In the genomic region with DNA sequence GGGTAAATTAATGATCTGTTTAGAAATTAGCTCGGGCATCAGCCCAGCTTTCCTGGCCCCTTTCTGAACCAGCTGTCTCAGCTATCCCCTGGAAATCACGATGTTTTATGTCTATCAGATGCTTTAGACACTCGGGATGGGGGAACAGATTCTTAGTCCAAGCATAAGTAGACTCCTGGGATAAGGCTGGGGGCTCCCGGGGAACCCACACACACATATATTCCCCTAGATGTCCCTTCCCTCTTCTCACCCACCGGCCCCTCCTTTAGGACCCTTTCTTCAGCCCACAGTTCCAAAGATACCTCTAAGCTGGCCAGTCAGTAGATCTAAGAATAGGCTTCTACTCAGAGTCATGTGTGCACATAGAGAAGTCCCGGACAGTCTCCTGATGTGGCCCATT, we compare ENCODE assay signal across 20 cellular contexts.
"Had no signal": no experiment of that assay in that cellular context is flagged by ENCODE, and none has a peak within 500 bp of the region (broad histone marks: within the 10 kb centered on the region; RNA-seq: fewer than 3 reads in every experiment).

No MANE protein-coding gene starts in this region.

- DNase-seq: heart left ventricle; kidney glomerular epithelial cell; left colon; left lung; lower lobe of right lung; mesendoderm; naive B cell; natural killer cell; ovary; right cardiac atrium; stimulated activated CD4-positive, alpha-beta T cell treated with anti-CD3 and anti-CD28 coated beads, Interleukin-12 subunit alpha, Interleukin-12 subunit beta, amount 100 ng/mL, for 4 hours; stimulated activated CD4-positive, alpha-beta T cell treated with anti-CD3 and anti-CD28 coated beads, Interleukin-15, amount 100 ng/mL, for 24 hours; stimulated activated CD4-positive, alpha-beta T cell treated with anti-CD3 and anti-CD28 coated beads, Interleukin-2, amount 100 ng/mL, for 24 hours; stimulated activated CD4-positive, alpha-beta T cell treated with anti-CD3 and anti-CD28 coated beads, Interleukin-4, amount 100 ng/mL, for 1 hour; stimulated activated naive CD4-positive, alpha-beta T cell; substantia nigra; uterus had no signal

- H3K27ac ChIP-seq: heart left ventricle, left lung, lower lobe of right lung, ovary, skin epidermis, tibial nerve, uterus had no signal

- H3K4me3 ChIP-seq: heart left ventricle, left lung, lower lobe of right lung, ovary, skin epidermis, tibial nerve, uterus had no signal

- H3K9me3 ChIP-seq: heart left ventricle, left lung, lower lobe of right lung, ovary, tibial nerve, uterus had no signal

- H3K36me3 ChIP-seq: heart left ventricle, left lung, lower lobe of right lung, ovary, tibial nerve, uterus had no signal

- H3K4me1 ChIP-seq: left lung, tibial nerve, uterus had no signal

- ATAC-seq: heart left ventricle, left colon, left lung, lower lobe of right lung, natural killer cell, right cardiac atrium, sciatic nerve had no signal

- H3K27me3 ChIP-seq: heart left ventricle, ovary, tibial nerve, uterus had no signal
